Comparison of ENCODE assay signal across 27 cellular contexts in the genomic region with DNA sequence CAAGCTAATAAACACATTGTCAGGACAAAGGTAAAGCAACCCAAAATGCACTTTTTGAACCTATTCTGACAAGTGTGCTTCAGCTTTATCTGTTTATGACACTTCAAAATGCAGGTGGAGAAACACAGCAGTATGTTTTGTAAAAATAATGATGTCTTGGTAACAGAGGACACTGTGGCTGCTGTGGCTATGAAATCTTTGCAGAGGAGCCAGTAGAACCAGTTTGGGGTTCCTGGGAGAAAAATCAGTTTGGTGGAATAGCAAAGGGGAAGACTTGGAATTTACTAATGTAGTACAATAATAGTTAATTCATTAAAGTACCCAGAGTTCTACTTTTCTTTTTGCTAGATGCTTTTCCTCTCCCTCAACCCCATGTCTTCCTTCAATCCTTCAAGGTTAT.
"Had no signal": no experiment of that assay in that cellular context is flagged by ENCODE, and none has a peak within 500 bp of the region (broad histone marks: within the 10 kb centered on the region; RNA-seq: fewer than 3 reads in every experiment).

No MANE protein-coding gene starts in this region.

- H3K36me3 ChIP-seq: ascending aorta, brain microvascular endothelial cell, lower lobe of right lung, right lobe of liver, tibial artery had no signal

- H3K4me3 ChIP-seq: ascending aorta, lower lobe of right lung, mucosa of descending colon, right lobe of liver, tibial artery had no signal

- H3K9me3 ChIP-seq: ascending aorta, lower lobe of right lung, mucosa of descending colon, right lobe of liver, tibial artery had no signal

- ATAC-seq: left lobe of liver; lower lobe of right lung; mucosa of descending colon; natural killer cell treated with Interleukin-12 subunit alpha and Interleukin-12 subunit beta and Interleukin-15 and Interleukin-18, amount 100 ng/mL, for 72 hours; right lobe of liver; stimulated activated effector memory CD8-positive, alpha-beta T cell treated with anti-CD3 and anti-CD28 coated beads, Interleukin-12 subunit alpha, Interleukin-12 subunit beta, amount 100 ng/mL, for 72 hours; WTC11 had no signal

- H3K27me3 ChIP-seq: ascending aorta, brain microvascular endothelial cell, right lobe of liver, tibial artery had no signal

- H3K4me1 ChIP-seq: ascending aorta, lower lobe of right lung, right lobe of liver had no signal

- H3K27ac ChIP-seq: ascending aorta, brain microvascular endothelial cell, epithelial cell of prostate, lower lobe of right lung, right lobe of liver, tibial artery had no signal

- DNase-seq: activated CD4-positive, alpha-beta memory T cell treated with anti-CD3 and anti-CD28 coated beads, Interleukin-2, amount 10 ng/mL, durations not matched to agents 7 days and 5 days; activated CD4-positive, alpha-beta T cell treated with anti-CD3 and anti-CD28 coated beads for 1 hour; activated CD4-positive, alpha-beta T cell treated with anti-CD3 and anti-CD28 coated beads, Interleukin-2, amount 10 ng/mL, durations not matched to agents 7 days and 5 days; activated CD8-positive, alpha-beta memory T cell treated with anti-CD3 and anti-CD28 coated beads, Interleukin-2, amount 50 U/mL, for 48 hours; activated gamma-delta T cell; activated naive CD4-positive, alpha-beta T cell treated with anti-CD3 and anti-CD28 coated beads, Interleukin-2, amount 10 ng/mL, durations not matched to agents 7 days and 5 days; activated naive CD8-positive, alpha-beta T cell treated with anti-CD3 and anti-CD28 coated beads, Interleukin-2, amount 10 ng/mL, durations not matched to agents 7 days and 5 days; activated T-cell treated with anti-CD3 and anti-CD28 coated beads, Interleukin-2, amount 50 U/mL, for 24 hours; brain microvascular endothelial cell; effector CD4-positive, alpha-beta T cell; kidney glomerular epithelial cell; lower lobe of right lung; mesendoderm; mucosa of descending colon; posterior cingulate gyrus; right lobe of liver; stimulated activated CD4-positive, alpha-beta T cell treated with anti-CD3 and anti-CD28 coated beads, Interleukin-12 subunit alpha, Interleukin-12 subunit beta, amount 100 ng/mL, for 4 hours; stimulated activated CD4-positive, alpha-beta T cell treated with anti-CD3 and anti-CD28 coated beads, Interleukin-4, amount 100 ng/mL, for 24 hours; substantia nigra; T-helper 2 cell; tibial artery had no signal
